ENCODE assay signal across 1 cellular context in the genomic region with DNA sequence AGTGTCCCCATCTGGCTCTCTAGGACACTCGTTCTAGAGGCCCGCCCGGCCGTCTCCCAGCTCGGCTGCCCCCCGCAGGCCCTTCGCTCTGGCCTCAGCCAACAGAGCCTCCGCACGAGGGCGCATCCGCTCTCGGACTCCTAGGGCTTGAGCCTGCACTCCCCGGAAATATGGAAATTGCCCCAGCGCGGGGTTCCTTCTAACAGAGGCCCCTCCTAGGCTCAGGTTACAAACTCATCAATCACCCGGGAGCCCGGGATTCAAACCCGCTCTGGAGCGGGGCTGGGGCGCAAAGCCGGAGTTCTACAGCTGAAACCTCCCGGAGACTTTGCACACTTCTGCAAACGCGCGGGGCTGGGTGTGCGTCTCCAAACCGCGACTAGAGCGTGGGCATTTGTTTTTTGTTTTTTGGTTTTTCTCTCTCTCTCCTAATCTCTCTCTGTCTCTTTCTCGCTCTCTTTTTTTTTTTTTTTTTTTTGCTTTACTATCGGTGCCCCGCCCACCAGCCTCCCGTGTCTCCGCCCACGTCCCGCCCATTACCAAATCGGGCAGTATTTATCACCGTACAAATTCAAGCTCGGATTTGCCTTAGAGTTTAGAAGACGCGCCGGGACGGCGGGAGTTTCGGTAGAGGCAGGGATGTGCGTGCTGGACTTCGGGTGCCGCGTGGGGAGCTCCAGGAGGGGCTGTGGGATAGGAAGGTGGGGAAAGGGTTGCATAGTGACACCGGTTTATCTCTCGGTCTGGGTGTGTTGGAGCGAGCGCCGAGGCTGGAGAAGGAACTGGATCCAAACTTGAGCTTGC.
TF ChIP-seq lines count a peak whose summit lies in the region.

No MANE protein-coding gene starts in this region.

TF ChIP-seq in HCT116, 20 proteins besides CTCF, POLR2A, EP300 and RAD21:
- TF ChIP-seq JUND (IDR thresholded peaks at IDR 0.05), result no peak
- TF ChIP-seq CEBPB (IDR thresholded peaks at IDR 0.05; ENCODE audit: low read depth), result no peak
- peak; percentile 43 for TF ChIP-seq TCF7L2 (IDR thresholded peaks at IDR 0.05; ENCODE audit: borderline replicate concordance, extremely low read depth, insufficient read depth, insufficient read length)
- peak; percentile 92 for TF ChIP-seq POLR2AphosphoS5 (IDR thresholded peaks at IDR 0.05; ENCODE audit: low read depth, low read length)
- peak; percentile 77 for TF ChIP-seq EGR1 (IDR thresholded peaks at IDR 0.05; ENCODE audit: low read depth)
- TF ChIP-seq SP1 (IDR thresholded peaks at IDR 0.05; ENCODE audit: low read depth), result peak; percentile 69
- no peak for TF ChIP-seq EZH2phosphoT487 (IDR thresholded peaks at IDR 0.05; ENCODE audit: borderline replicate concordance)
- TF ChIP-seq, protein P1, sequence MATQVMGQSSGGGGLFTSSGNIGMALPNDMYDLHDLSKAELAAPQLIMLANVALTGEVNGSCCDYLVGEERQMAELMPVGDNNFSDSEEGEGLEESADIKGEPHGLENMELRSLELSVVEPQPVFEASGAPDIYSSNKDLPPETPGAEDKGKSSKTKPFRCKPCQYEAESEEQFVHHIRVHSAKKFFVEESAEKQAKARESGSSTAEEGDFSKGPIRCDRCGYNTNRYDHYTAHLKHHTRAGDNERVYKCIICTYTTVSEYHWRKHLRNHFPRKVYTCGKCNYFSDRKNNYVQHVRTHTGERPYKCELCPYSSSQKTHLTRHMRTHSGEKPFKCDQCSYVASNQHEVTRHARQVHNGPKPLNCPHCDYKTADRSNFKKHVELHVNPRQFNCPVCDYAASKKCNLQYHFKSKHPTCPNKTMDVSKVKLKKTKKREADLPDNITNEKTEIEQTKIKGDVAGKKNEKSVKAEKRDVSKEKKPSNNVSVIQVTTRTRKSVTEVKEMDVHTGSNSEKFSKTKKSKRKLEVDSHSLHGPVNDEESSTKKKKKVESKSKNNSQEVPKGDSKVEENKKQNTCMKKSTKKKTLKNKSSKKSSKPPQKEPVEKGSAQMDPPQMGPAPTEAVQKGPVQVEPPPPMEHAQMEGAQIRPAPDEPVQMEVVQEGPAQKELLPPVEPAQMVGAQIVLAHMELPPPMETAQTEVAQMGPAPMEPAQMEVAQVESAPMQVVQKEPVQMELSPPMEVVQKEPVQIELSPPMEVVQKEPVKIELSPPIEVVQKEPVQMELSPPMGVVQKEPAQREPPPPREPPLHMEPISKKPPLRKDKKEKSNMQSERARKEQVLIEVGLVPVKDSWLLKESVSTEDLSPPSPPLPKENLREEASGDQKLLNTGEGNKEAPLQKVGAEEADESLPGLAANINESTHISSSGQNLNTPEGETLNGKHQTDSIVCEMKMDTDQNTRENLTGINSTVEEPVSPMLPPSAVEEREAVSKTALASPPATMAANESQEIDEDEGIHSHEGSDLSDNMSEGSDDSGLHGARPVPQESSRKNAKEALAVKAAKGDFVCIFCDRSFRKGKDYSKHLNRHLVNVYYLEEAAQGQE (IDR thresholded peaks at IDR 0.05; ENCODE audit: low read depth), result no peak
- peak; percentile 34; the same call in 1 of the 2 replicates for TF ChIP-seq SIN3A (IDR thresholded peaks at IDR 0.05; ENCODE audit: low read depth)
- TF ChIP-seq YY1 (IDR thresholded peaks at IDR 0.05; ENCODE audit: extremely low read depth, insufficient replicate concordance, low read depth, low read length), result peak; percentile 64
- TF ChIP-seq MAX (IDR thresholded peaks at IDR 0.05), result peak; percentile 79
- no peak for TF ChIP-seq FOSL1 (IDR thresholded peaks at IDR 0.05; ENCODE audit: low read depth)
- TF ChIP-seq SRF (IDR thresholded peaks at IDR 0.05; ENCODE audit: low read depth), result peak; percentile 99
- no peak for TF ChIP-seq ZBTB33 (IDR thresholded peaks at IDR 0.05; ENCODE audit: extremely low read depth, insufficient replicate concordance, low read length)
- no peak; the same call in 1 of the 2 replicates for TF ChIP-seq CBX3 (IDR thresholded peaks at IDR 0.05; ENCODE audit: low read depth)
